In genomic region chr1:115729765-115730164, GRCh38 we compare ENCODE assay signal across 11 cellular contexts. TPM values are rescaled to one million over a fixed set of nuclear protein-coding genes. Genes with fewer than 3 reads are reported as not detected.
DNase-seq lines count a peak whose midpoint lies in the region; ATAC-seq and TF ChIP-seq lines count a peak whose summit lies in the region.
"Had no signal": no experiment of that assay in that cellular context is flagged by ENCODE, and none has a peak within 500 bp of the region (broad histone marks: within the 10 kb centered on the region; RNA-seq: fewer than 3 reads in every experiment).

No MANE protein-coding gene starts in this region.

- no peaks in the 10 kb centered on the region for H3K9me3 ChIP-seq in sigmoid colon

- 79% methylated on average over 3 of the region's 3 CpGs for WGBS in lower leg skin, 2 donors
- 71 to 76% methylated on average over 3 of the region's 3 CpGs for WGBS in sigmoid colon, 2 donors

- ATAC-seq in GM19324 (IDR thresholded peaks at IDR 0.05; ENCODE audit: low FRiP score, unreplicated experiment), result peak; percentile 71
- ATAC-seq in HG02623 (IDR thresholded peaks at IDR 0.05; ENCODE audit: unreplicated experiment), result peak; percentile 91
- peak; percentile 85 for ATAC-seq in HG03439 (IDR thresholded peaks at IDR 0.05; ENCODE audit: unreplicated experiment)

- POLR2A ChIA-PET in GM10248 (lab: Yijun Ruan, JAX), result no interaction called here

- intact Hi-C loops in dorsolateral prefrontal cortex (cut with DNase I) (no loop called here), lower leg skin (cut with DNase I; ENCODE audit: low total_unique reads) (no loop called here), sigmoid colon (cut with DNase I) (no loop called here)

- TF ChIP-seq CTCF in GM10248 (IDR thresholded peaks at IDR 0.05; ENCODE audit: control extremely low read depth, extremely low read depth, low read depth, missing control alignments) (no peak), dorsolateral prefrontal cortex (IDR thresholded peaks at IDR 0.05 in 54 of 56, conservative IDR thresholded peaks at IDR 0.05 in 2 of 56; ENCODE audit: low read depth in 1 of 56, partially characterized antibody in 56 of 56) (no peak), lower leg skin (IDR thresholded peaks at IDR 0.05) (no peak), sigmoid colon (IDR thresholded peaks at IDR 0.05) (no peak)

- peaks cover 0 to 16% (median 11%) of the 10 kb centered on the region in 4 donors for H3K4me1 ChIP-seq in sigmoid colon

- H3K36me3 ChIP-seq in sigmoid colon, result peaks cover 0 to 44% (median 2%) of the 10 kb centered on the region in 4 donors

- H3K27ac ChIP-seq in dorsolateral prefrontal cortex (no peak overlapping the region), sigmoid colon (peak overlapping the region in 2 of 4 donors; percentile 22 to 80)

- DNase-seq in GM10248 (ENCODE audit: extremely low spot score) (peak; percentile 73), dorsolateral prefrontal cortex (no peak), lower leg skin (ENCODE audit: low spot score in 2 of 2) (no peak), NCI-H1417 (lab: John Stamatoyannopoulos, UW) (no peak), sigmoid colon (no peak)
- DNase-seq: activated T-cell treated with anti-CD3 and anti-CD28 coated beads for 4 hours, NCI-H1092 treated with DMSO at 0.1 percent for 48 hours had no signal

- TF ChIP-seq POLR2A in lower leg skin (IDR thresholded peaks at IDR 0.05) (no peak), sigmoid colon (IDR thresholded peaks at IDR 0.05) (no peak)

- H3K27me3 ChIP-seq in dorsolateral prefrontal cortex, result no peaks in the 10 kb centered on the region
- no peaks in the 10 kb centered on the region for H3K27me3 ChIP-seq in sigmoid colon

- no peak for TF ChIP-seq EP300 in sigmoid colon (IDR thresholded peaks at IDR 0.05)

- CTCF ChIA-PET in GM10248 (lab: Yijun Ruan, JAX), result interaction anchor here (1.0 kb wide), 1 partner anchor 11 kb away, joined by 3 read pairs; no protein-coding TSS in a partner anchor

- H3K4me3 ChIP-seq in dorsolateral prefrontal cortex (no peak overlapping the region), lower leg skin (ENCODE audit: low read depth, poor library complexity, severe bottlenecking) (no peak overlapping the region), sigmoid colon (no peak overlapping the region)

RNA-seq across cellular contexts. Expression of gene CASQ2, which starts 38.7 kb away (rescaled TPM):
- total RNA-seq in dorsolateral prefrontal cortex (10 to 100 TPM in 2 of 120 experiments, 1 to 10 TPM in 76, under 1 TPM in 42; 0.15 to 11.2 (median 1.3) TPM), lower leg skin (1 to 10 TPM in 3 of 4 donors, under 1 TPM in 1; 0.19 to 4.9 (median 2.0) TPM), sigmoid colon (100 to 1,000 TPM in 3 of 4 donors, 10 to 100 TPM in 1; 58.3 to 160 (median 121) TPM)
- polyA plus RNA-seq in sigmoid colon, result 1 to 10 TPM in 2 of 3 donors, under 1 TPM in 1; 0.46 to 2.6 (median 1.8) TPM
- polyA plus RNA-seq: AG04450 had no signal

Comparison
In these comparisons a context has a peak if more than half of its experiments do, and no peak if none do; other contexts are left out.
1. RNA of gene CASQ2, which starts 38.7 kb away (total RNA-seq): 58.3 to 160 TPM in sigmoid colon; 0.19 to 4.9 TPM in lower leg skin and 0.15 to 11.2 TPM in dorsolateral prefrontal cortex; every median in the first group is over 4 times any median in the second.
2. Peak in every context shown above with its lines, with median percentiles within 50 percentile points of each other: ATAC-seq.